Comparison of ENCODE assay signal across 1 cellular context in genomic region chr7:151016505-151016904, GRCh38.
A peak's percentile ranks its signal among the peaks of the same experiment; 100 is the strongest.
TF ChIP-seq lines count a peak whose summit lies in the region.

No MANE protein-coding gene starts in this region.

TF ChIP-seq in HepG2, 621 proteins besides CTCF, POLR2A, EP300 and RAD21:
- TF ChIP-seq TERF1 (CRISPR knock-in tag; IDR thresholded peaks at IDR 0.05) (no peak), ZNF574 (CRISPR knock-in tag; IDR thresholded peaks at IDR 0.05) (no peak), ZNF672 (CRISPR knock-in tag; IDR thresholded peaks at IDR 0.05) (no peak), ZNF264 (CRISPR knock-in tag; IDR thresholded peaks at IDR 0.05) (no peak), REL (CRISPR knock-in tag; conservative IDR thresholded peaks at IDR 0.05) (0 out of 2 replicates have a peak, but pooled peaks have one; percentile 9), ZNF350 (CRISPR knock-in tag; IDR thresholded peaks at IDR 0.05; ENCODE audit: borderline replicate concordance, low read depth) (no peak)
